1 cellular context compared by ENCODE assay signal in the genomic region with DNA sequence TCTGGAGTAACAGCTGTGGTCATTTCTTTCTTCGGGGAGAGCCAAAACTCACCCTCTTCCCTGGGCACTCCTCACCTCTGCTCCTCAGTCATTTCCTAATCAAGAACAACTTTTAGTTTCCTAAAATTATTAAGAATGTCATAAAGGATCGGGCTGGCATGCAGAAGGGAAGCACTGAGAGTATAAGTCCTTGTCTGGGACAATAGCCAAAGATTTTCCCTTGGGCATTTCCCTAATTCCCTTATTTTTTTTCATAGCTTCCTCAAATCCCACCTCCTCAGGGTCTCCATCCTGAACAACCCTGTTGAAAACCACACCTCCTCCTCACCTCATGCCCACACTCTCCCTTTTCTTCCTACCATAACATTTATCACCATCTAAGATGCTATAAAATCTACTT.
TF ChIP-seq lines count a peak whose summit lies in the region.

No MANE protein-coding gene starts in this region.

TF ChIP-seq in WTC11, 78 proteins besides CTCF, POLR2A, EP300 and RAD21 (continued from another document):
- TF ChIP-seq, protein P1, sequence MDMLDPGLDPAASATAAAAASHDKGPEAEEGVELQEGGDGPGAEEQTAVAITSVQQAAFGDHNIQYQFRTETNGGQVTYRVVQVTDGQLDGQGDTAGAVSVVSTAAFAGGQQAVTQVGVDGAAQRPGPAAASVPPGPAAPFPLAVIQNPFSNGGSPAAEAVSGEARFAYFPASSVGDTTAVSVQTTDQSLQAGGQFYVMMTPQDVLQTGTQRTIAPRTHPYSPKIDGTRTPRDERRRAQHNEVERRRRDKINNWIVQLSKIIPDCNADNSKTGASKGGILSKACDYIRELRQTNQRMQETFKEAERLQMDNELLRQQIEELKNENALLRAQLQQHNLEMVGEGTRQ (CRISPR knock-in tag; IDR thresholded peaks at IDR 0.05), result no peak
- TF ChIP-seq, protein P2, sequence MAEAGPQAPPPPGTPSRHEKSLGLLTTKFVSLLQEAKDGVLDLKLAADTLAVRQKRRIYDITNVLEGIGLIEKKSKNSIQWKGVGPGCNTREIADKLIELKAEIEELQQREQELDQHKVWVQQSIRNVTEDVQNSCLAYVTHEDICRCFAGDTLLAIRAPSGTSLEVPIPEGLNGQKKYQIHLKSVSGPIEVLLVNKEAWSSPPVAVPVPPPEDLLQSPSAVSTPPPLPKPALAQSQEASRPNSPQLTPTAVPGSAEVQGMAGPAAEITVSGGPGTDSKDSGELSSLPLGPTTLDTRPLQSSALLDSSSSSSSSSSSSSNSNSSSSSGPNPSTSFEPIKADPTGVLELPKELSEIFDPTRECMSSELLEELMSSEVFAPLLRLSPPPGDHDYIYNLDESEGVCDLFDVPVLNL (CRISPR knock-in tag; IDR thresholded peaks at IDR 0.05; ENCODE audit: borderline replicate concordance, low read depth), result no peak
- TF ChIP-seq AR (CRISPR knock-in tag; IDR thresholded peaks at IDR 0.05) (no peak), ZBTB21 (CRISPR knock-in tag; IDR thresholded peaks at IDR 0.05; ENCODE audit: borderline replicate concordance) (no peak), IRF2 (CRISPR knock-in tag; IDR thresholded peaks at IDR 0.05; ENCODE audit: borderline replicate concordance, low read depth) (no peak)
- TF ChIP-seq, protein P3, sequence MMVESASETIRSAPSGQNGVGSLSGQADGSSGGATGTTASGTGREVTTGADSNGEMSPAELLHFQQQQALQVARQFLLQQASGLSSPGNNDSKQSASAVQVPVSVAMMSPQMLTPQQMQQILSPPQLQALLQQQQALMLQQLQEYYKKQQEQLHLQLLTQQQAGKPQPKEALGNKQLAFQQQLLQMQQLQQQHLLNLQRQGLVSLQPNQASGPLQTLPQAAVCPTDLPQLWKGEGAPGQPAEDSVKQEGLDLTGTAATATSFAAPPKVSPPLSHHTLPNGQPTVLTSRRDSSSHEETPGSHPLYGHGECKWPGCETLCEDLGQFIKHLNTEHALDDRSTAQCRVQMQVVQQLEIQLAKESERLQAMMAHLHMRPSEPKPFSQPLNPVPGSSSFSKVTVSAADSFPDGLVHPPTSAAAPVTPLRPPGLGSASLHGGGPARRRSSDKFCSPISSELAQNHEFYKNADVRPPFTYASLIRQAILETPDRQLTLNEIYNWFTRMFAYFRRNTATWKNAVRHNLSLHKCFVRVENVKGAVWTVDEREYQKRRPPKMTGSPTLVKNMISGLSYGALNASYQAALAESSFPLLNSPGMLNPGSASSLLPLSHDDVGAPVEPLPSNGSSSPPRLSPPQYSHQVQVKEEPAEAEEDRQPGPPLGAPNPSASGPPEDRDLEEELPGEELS (CRISPR knock-in tag; IDR thresholded peaks at IDR 0.05), result no peak
